32 cellular contexts compared by ENCODE assay signal in genomic region chr16:88360999-88361398, GRCh38.
"Had no signal": no experiment of that assay in that cellular context is flagged by ENCODE, and none has a peak within 500 bp of the region (broad histone marks: within the 10 kb centered on the region; RNA-seq: fewer than 3 reads in every experiment).

No MANE protein-coding gene starts in this region.

- H3K4me3 ChIP-seq: adrenal gland, ascending aorta, body of pancreas, breast epithelium, cardiac muscle cell had no signal

- H3K36me3 ChIP-seq: adrenal gland, ascending aorta, brain microvascular endothelial cell, breast epithelium, cardiac muscle cell had no signal

- FAIRE-seq: astrocyte, bronchial epithelial cell, colon had no signal

- H3K9me3 ChIP-seq: adrenal gland, ascending aorta, breast epithelium had no signal

- ATAC-seq: activated naive CD4-positive, alpha-beta T cell treated with anti-CD3 and anti-CD28 coated beads, Interleukin-2, amount 50 U/mL, for 72 hours; activated naive CD8-positive, alpha-beta T cell treated with anti-CD3 and anti-CD28 coated beads, Interleukin-2, amount 50 U/mL, for 24 hours; activated T-cell treated with anti-CD3 and anti-CD28 coated beads, Interleukin-2, amount 50 U/mL, for 4 hours; activated T-cell treated with anti-CD3 and anti-CD28 coated beads, Interleukin-2, amount 50 U/mL, for 72 hours; activated T-helper 17 cell treated with anti-CD3 and anti-CD28 coated beads, Interleukin-2, amount 50 U/mL, for 72 hours; body of pancreas had no signal

- H3K27me3 ChIP-seq: adrenal gland, ascending aorta, body of pancreas, brain microvascular endothelial cell, breast epithelium, cardiac muscle cell had no signal

- H3K4me1 ChIP-seq: adrenal gland, ascending aorta, body of pancreas, breast epithelium had no signal

- H3K27ac ChIP-seq: adrenal gland, ascending aorta, body of pancreas, brain microvascular endothelial cell, breast epithelium, cardiac muscle cell had no signal

- DNase-seq: activated effector memory CD4-positive, alpha-beta T cell treated with anti-CD3 and anti-CD28 coated beads, Interleukin-2, amount 50 U/mL, for 16 hours; activated effector memory CD4-positive, alpha-beta T cell treated with Interleukin-2 at 50 U/mL for 16 hours; activated gamma-delta T cell; activated gamma-delta T cell treated with Interleukin-2 at 50 U/mL for 16 hours; activated naive CD4-positive, alpha-beta T cell; activated naive CD4-positive, alpha-beta T cell treated with anti-CD3 and anti-CD28 coated beads for 36 hours; activated naive CD4-positive, alpha-beta T cell treated with anti-CD3 and anti-CD28 coated beads, Interleukin-2, amount 10 ng/mL, durations not matched to agents 7 days and 5 days; activated naive CD4-positive, alpha-beta T cell treated with anti-CD3 and anti-CD28 coated beads, Interleukin-2, amount 50 U/mL, for 16 hours; activated naive CD4-positive, alpha-beta T cell treated with Interleukin-2 at 50 U/mL for 16 hours; activated naive CD8-positive, alpha-beta T cell treated with anti-CD3 and anti-CD28 coated beads for 36 hours; activated naive CD8-positive, alpha-beta T cell treated with anti-CD3 and anti-CD28 coated beads, Interleukin-2, amount 10 ng/mL, durations not matched to agents 7 days and 5 days; activated naive CD8-positive, alpha-beta T cell treated with anti-CD3 and anti-CD28 coated beads, Interleukin-2, amount 50 U/mL, for 24 hours; activated T-cell treated with anti-CD3 and anti-CD28 coated beads, Interleukin-2, amount 50 U/mL, for 4 hours; activated T-cell treated with anti-CD3 and anti-CD28 coated beads, Interleukin-2, amount 50 U/mL, for 48 hours; activated T-cell treated with anti-CD3 and anti-CD28 coated beads, Interleukin-2, amount 50 U/mL, for 72 hours; adrenal gland; amniotic stem cell; amygdala; anterior cingulate cortex; body of pancreas; brain microvascular endothelial cell; caudate nucleus; central memory CD4-positive, alpha-beta T cell; cerebellar nuclear complex had no signal
